Comparison of ENCODE assay signal across 23 cellular contexts in the genomic region with DNA sequence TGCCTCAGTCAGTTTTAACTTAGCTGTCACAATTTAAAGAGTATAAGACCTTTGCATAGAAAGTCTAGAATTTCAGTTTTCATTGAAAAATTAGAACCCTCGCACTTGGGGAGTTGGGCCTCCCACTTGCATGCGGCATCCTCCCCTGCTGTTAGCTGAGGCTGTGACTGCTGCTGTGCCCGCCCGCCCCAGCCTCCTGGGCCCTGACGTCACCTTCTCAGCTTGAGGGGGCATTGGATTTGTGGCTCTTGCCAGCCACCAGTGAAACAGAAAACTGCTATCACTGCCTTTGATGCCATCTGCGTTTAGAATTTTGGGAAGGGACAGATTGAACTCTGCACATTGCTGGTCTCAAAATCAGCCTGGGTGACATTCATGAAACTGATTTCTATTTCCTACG.
DNase-seq lines count a peak whose midpoint lies in the region; ATAC-seq, FAIRE-seq and TF ChIP-seq lines count a peak whose summit lies in the region.
"Had no signal": no experiment of that assay in that cellular context is flagged by ENCODE, and none has a peak within 500 bp of the region (broad histone marks: within the 10 kb centered on the region; RNA-seq: fewer than 3 reads in every experiment).

No MANE protein-coding gene starts in this region.

- TF ChIP-seq EP300 in HepG2 (IDR thresholded peaks at IDR 0.05; ENCODE audit: low read depth in 2 of 2, low read length in 2 of 2) (no peak), HepG2 (CRISPR knock-in tag; IDR thresholded peaks at IDR 0.05; ENCODE audit: borderline replicate concordance) (no peak)

- no peak overlapping the region for H3K4me3 ChIP-seq in right lobe of liver
- H3K4me3 ChIP-seq in HepG2 (replicated peaks in 1 of 3; ENCODE audit: insufficient read depth in 1 of 3, low read depth in 2 of 3, low read length in 3 of 3) = no peak overlapping the region
- H3K4me3 ChIP-seq in Caco-2 (ENCODE audit: low read depth, low read length) = no peak overlapping the region
- H3K4me3 ChIP-seq: A549, PC-9, SJSA1 had no signal

- no peak for TF ChIP-seq RAD21 in HepG2 (CRISPR knock-in tag; IDR thresholded peaks at IDR 0.05)

- no peaks in the 10 kb centered on the region for H3K27me3 ChIP-seq in right lobe of liver
- H3K27me3 ChIP-seq in HepG2 (ENCODE audit: control insufficient read depth in 1 of 2, insufficient read depth in 2 of 2, low read length in 2 of 2) = no peaks in the 10 kb centered on the region
- H3K27me3 ChIP-seq in Caco-2 (replicated peaks; ENCODE audit: control insufficient read depth, insufficient read depth, low read length) = no peaks in the 10 kb centered on the region
- H3K27me3 ChIP-seq: SJSA1 had no signal

- TF ChIP-seq CTCF in right lobe of liver (IDR thresholded peaks at IDR 0.05) = no peak
- TF ChIP-seq CTCF in HepG2 (CRISPR knock-in tag; IDR thresholded peaks at IDR 0.05) = no peak
- no peak for TF ChIP-seq CTCF in Caco-2 (IDR thresholded peaks at IDR 0.05; ENCODE audit: insufficient read depth in 1 of 2, low read depth in 1 of 2, low read length in 1 of 2, severe bottlenecking in 1 of 2, unreplicated experiment in 1 of 2)

- H2AFZ ChIP-seq in HepG2 (ENCODE audit: low read length) = no peak overlapping the region
- H2AFZ ChIP-seq: PC-9 had no signal

- FAIRE-seq in HepG2 (lab: Jason Lieb, UNC) = no peak
- FAIRE-seq: A549, G401.6, H1, HTR-8/SVneo had no signal

- H3K9ac ChIP-seq in HepG2 (ENCODE audit: insufficient read depth, low read depth, low read length) = no peak overlapping the region

- H3K9me3 Mint-ChIP-seq in Caco-2 (ENCODE audit: unreplicated experiment) = peaks cover 5% of the 10 kb centered on the region

- ATAC-seq in right lobe of liver (no peak), HepG2 (no peak), HG02623 (IDR thresholded peaks at IDR 0.05; ENCODE audit: unreplicated experiment) (no peak)
- ATAC-seq: A549, HCT116, Right ventricle myocardium inferior had no signal

- no peaks in the 10 kb centered on the region for H3K4me1 Mint-ChIP-seq in Caco-2 (ENCODE audit: low read depth, unreplicated experiment)
- H3K4me1 Mint-ChIP-seq: CD4-positive, alpha-beta memory T cell had no signal

- in situ Hi-C loops in HepG2 (cut with HindIII; ENCODE audit: extremely low pct_ligation_motif_present, low pct_unique_long_range_greater_than_20kb) = no loop called here

- POLR2A ChIA-PET in HepG2 (lab: Yijun Ruan, JAX) = no interaction called here
- POLR2A ChIA-PET in Caco-2 (lab: Charles Lee) = no interaction called here

- intact Hi-C loops in right lobe of liver (cut with DNase I) (no loop called here), HepG2 (cut with micrococcal nuclease; ENCODE audit: unreplicated experiment) (no loop called here), head of caudate nucleus (cut with DNase I) (no loop called here), posterior vena cava (cut with DNase I) (loop anchor here in 1 of 2 donors (5.0 kb wide), 1 partner anchor 1835 kb away; no protein-coding TSS in a partner anchor), Caco-2 (cut with micrococcal nuclease; ENCODE audit: unreplicated experiment) (no loop called here)

- BruUV-seq in HepG2 (replicated peaks; lab: Mats Ljungman, UMichigan) (no TSS peak), Caco-2 (replicated peaks; lab: Mats Ljungman, UMichigan) (no TSS peak)

- no peaks in the 10 kb centered on the region for H3K79me2 ChIP-seq in HepG2 (ENCODE audit: insufficient read depth, low read length)

- H3K4me2 ChIP-seq in HepG2 (ENCODE audit: low read depth, low read length) = no peak overlapping the region
- H3K4me2 ChIP-seq: A549, PC-9 had no signal

- CTCF ChIA-PET in HepG2 (lab: Yijun Ruan, JAX; ENCODE audit: low intra/inter-chr PET ratio, low total read pairs) (no interaction called here), Caco-2 (lab: Charles Lee) (no interaction called here)

- no peaks in the 10 kb centered on the region for H3K36me3 ChIP-seq in right lobe of liver
- 0 out of 5 replicates have a peak, but pooled peaks cover under 1 to 3% of the 10 kb centered on the region in 2 experiments for H3K36me3 ChIP-seq in HepG2 (replicated peaks in 1 of 2; ENCODE audit: control insufficient read depth in 1 of 2, insufficient read depth in 2 of 2, low read length in 2 of 2)
- no peaks in the 10 kb centered on the region for H3K36me3 ChIP-seq in Caco-2 (ENCODE audit: control insufficient read depth, insufficient read depth, low read length)
- H3K36me3 ChIP-seq: SJSA1 had no signal

- H3K36me3 Mint-ChIP-seq in Caco-2 (ENCODE audit: insufficient read depth, unreplicated experiment) = peaks cover 11% of the 10 kb centered on the region
- H3K36me3 Mint-ChIP-seq: CD4-positive, alpha-beta memory T cell had no signal

- no peak overlapping the region for H3K27ac ChIP-seq in right lobe of liver
- no peak overlapping the region for H3K27ac ChIP-seq in HepG2 (ENCODE audit: extremely low read length, insufficient read depth, low read length)
- H3K27ac ChIP-seq: A549, PC-9, SJSA1 had no signal

- no peak overlapping the region for H3K4me3 Mint-ChIP-seq in Caco-2 (ENCODE audit: unreplicated experiment)
- H3K4me3 Mint-ChIP-seq: CD4-positive, alpha-beta memory T cell had no signal

- 91% methylated on average over 4 of the region's 7 CpGs for WGBS in right lobe of liver (ENCODE audit: insufficient coverage, low coverage, low lambda C conversion rate, missing lambda C conversion rate)
- WGBS in HepG2 (ENCODE audit: low lambda C conversion rate) = 80% methylated on average over 7 of the region's 7 CpGs

- H4K20me1 ChIP-seq in HepG2 (ENCODE audit: insufficient read depth, low read length) = 0 out of 2 replicates have a peak, but pooled peaks cover 9% of the 10 kb centered on the region

- TF ChIP-seq POLR2A in right lobe of liver (IDR thresholded peaks at IDR 0.05) = no peak
- TF ChIP-seq POLR2A in HepG2 (IDR thresholded peaks at IDR 0.05; ENCODE audit: insufficient read depth in 1 of 2, low read depth in 2 of 2, low read length in 2 of 2) = no peak

- H3K27ac Mint-ChIP-seq in Caco-2 (ENCODE audit: unreplicated experiment) = no peak overlapping the region

- peak in 2 of 3 donors; percentile 2 to 15 for DNase-seq in right lobe of liver
- DNase-seq in HepG2 (ENCODE audit: low spot score) = no peak
- peak in 40 of 42 donors; percentile 25 to 92 (median 64) for DNase-seq in head of caudate nucleus
- peak; percentile 37 for DNase-seq in posterior vena cava (ENCODE audit: low spot score)
- no peak for DNase-seq in HCEC 1CT
- DNase-seq in Caco-2 = no peak
- DNase-seq: AML-193; C1 segment of cervical spinal cord; CD4-positive, alpha-beta memory T cell; COR-L47; KBM-7; NCI-H2081; NCI-H2227 treated with DMSO at 0.1 percent for 48 hours; NCI-H526 treated with DMSO at 0.1 percent for 48 hours; PC-9 had no signal

- no peaks in the 10 kb centered on the region for H3K27me3 Mint-ChIP-seq in Caco-2 (ENCODE audit: insufficient read depth, unreplicated experiment)

- H3K4me1 ChIP-seq in right lobe of liver (no peaks in the 10 kb centered on the region), HepG2 (ENCODE audit: insufficient read depth, low read length) (no peaks in the 10 kb centered on the region), Caco-2 (no peaks in the 10 kb centered on the region)
- H3K4me1 ChIP-seq: A549 had no signal

- H3K9me3 ChIP-seq in right lobe of liver (no peaks in the 10 kb centered on the region), HepG2 (ENCODE audit: low read length) (no peaks in the 10 kb centered on the region), Caco-2 (no peaks in the 10 kb centered on the region)
- H3K9me3 ChIP-seq: A549 had no signal

TF ChIP-seq in HepG2, 621 proteins besides CTCF, POLR2A, EP300 and RAD21:
- TF ChIP-seq ZNF720 (CRISPR knock-in tag; IDR thresholded peaks at IDR 0.05) (no peak), ZIK1 (CRISPR knock-in tag; IDR thresholded peaks at IDR 0.05; ENCODE audit: borderline replicate concordance, low read depth) (no peak), PTBP1 (IDR thresholded peaks at IDR 0.05; ENCODE audit: low read depth, low read length, poor library complexity, severe bottlenecking) (no peak), ZC3H4 (CRISPR knock-in tag; IDR thresholded peaks at IDR 0.05; ENCODE audit: borderline replicate concordance) (no peak), HOXA5 (CRISPR knock-in tag; IDR thresholded peaks at IDR 0.05) (no peak)
- TF ChIP-seq, protein P1, sequence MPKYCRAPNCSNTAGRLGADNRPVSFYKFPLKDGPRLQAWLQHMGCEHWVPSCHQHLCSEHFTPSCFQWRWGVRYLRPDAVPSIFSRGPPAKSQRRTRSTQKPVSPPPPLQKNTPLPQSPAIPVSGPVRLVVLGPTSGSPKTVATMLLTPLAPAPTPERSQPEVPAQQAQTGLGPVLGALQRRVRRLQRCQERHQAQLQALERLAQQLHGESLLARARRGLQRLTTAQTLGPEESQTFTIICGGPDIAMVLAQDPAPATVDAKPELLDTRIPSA (CRISPR knock-in tag; IDR thresholded peaks at IDR 0.05; ENCODE audit: borderline replicate concordance) = no peak
- TF ChIP-seq, protein P2, sequence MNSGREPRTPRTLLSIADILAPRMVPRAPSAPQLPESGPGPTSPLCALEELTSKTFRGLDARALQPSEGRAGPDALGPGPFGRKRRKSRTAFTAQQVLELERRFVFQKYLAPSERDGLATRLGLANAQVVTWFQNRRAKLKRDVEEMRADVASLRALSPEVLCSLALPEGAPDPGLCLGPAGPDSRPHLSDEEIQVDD (CRISPR knock-in tag; IDR thresholded peaks at IDR 0.05; ENCODE audit: borderline replicate concordance) = no peak

Comparison
In these comparisons a context has a peak if more than half of its experiments do, and no peak if none do; other contexts are left out.
1. DNase-seq: peak in right lobe of liver (2 of 3), head of caudate nucleus (40 of 42) and posterior vena cava (single experiment); none in HepG2 (single experiment), HCEC 1CT (single experiment) and Caco-2 (0 of 2).